Comparison of ENCODE assay signal across 4 cellular contexts in genomic region chr22:50034126-50035081, GRCh38.
TF ChIP-seq lines count a peak whose summit lies in the region.

No MANE protein-coding gene starts in this region.

TF ChIP-seq in SK-N-SH, 30 proteins besides CTCF, POLR2A, EP300 and RAD21 (continues in another document):
- TF ChIP-seq NRF1 (IDR thresholded peaks at IDR 0.05; ENCODE audit: low read depth, low read length) = no peak
- no peak for TF ChIP-seq EZH2phosphoT487 (IDR thresholded peaks at IDR 0.05; ENCODE audit: borderline replicate concordance, low read depth)
- TF ChIP-seq PBX3 (IDR thresholded peaks at IDR 0.05) = no peak
- TF ChIP-seq YY1 (IDR thresholded peaks at IDR 0.05; ENCODE audit: low read depth) = no peak
- TF ChIP-seq REST (IDR thresholded peaks at IDR 0.05; ENCODE audit: low read depth, low read length) = no peak
- no peak for TF ChIP-seq ELF1 (IDR thresholded peaks at IDR 0.05)

TF ChIP-seq in SK-N-SH treated with all-trans-retinoic acid at 6 μM for 48 hours, 23 proteins besides CTCF, POLR2A, EP300 and RAD21:
- TF ChIP-seq ZFP3 (CRISPR knock-in tag; IDR thresholded peaks at IDR 0.05) (no peak), CREB5 (CRISPR knock-in tag; IDR thresholded peaks at IDR 0.05; ENCODE audit: low read depth) (no peak), TOX (CRISPR knock-in tag; IDR thresholded peaks at IDR 0.05; ENCODE audit: borderline replicate concordance) (no peak), ZNF565 (CRISPR knock-in tag; conservative IDR thresholded peaks at IDR 0.05; ENCODE audit: low read depth) (no peak), CSRNP3 (CRISPR knock-in tag; IDR thresholded peaks at IDR 0.05) (no peak)

TF ChIP-seq in GM23338, 12 proteins besides CTCF, POLR2A, EP300 and RAD21:
- TF ChIP-seq ZNF114 (CRISPR knock-in tag; IDR thresholded peaks at IDR 0.05) (no peak), ETS1 (IDR thresholded peaks at IDR 0.05) (no peak), REST (IDR thresholded peaks at IDR 0.05; ENCODE audit: unreplicated experiment) (no peak), STAT1 (IDR thresholded peaks at IDR 0.05; ENCODE audit: unreplicated experiment) (no peak), CREB1 (CRISPR knock-in tag; IDR thresholded peaks at IDR 0.05; ENCODE audit: low read depth) (no peak), POLR2AphosphoS5 (IDR thresholded peaks at IDR 0.05; ENCODE audit: low read depth) (no peak), ZNF462 (CRISPR knock-in tag; IDR thresholded peaks at IDR 0.05) (no peak)

TF ChIP-seq in GM12878, 131 proteins besides CTCF, POLR2A, EP300 and RAD21:
- TF ChIP-seq ZNF207 (IDR thresholded peaks at IDR 0.05; ENCODE audit: borderline replicate concordance) = no peak
- TF ChIP-seq LARP7 (IDR thresholded peaks at IDR 0.05) = no peak
- no peak for TF ChIP-seq NFXL1 (IDR thresholded peaks at IDR 0.05; ENCODE audit: borderline replicate concordance)
- peak in 1 of 2 experiments; percentile 72; a peak in 2 of 4 replicates for TF ChIP-seq BHLHE40 (IDR thresholded peaks at IDR 0.05; ENCODE audit: borderline replicate concordance in 1 of 2, low read depth in 2 of 2, low read length in 1 of 2)
- no peak for TF ChIP-seq ZSCAN29 (IDR thresholded peaks at IDR 0.05)
- TF ChIP-seq ZZZ3 (IDR thresholded peaks at IDR 0.05; ENCODE audit: control insufficient read depth, insufficient read length, low read depth) = no peak
- 0 out of 2 replicates have a peak, but pooled peaks have one; percentile 16 for TF ChIP-seq EED (IDR thresholded peaks at IDR 0.05; ENCODE audit: low read depth)
- TF ChIP-seq CEBPB (IDR thresholded peaks at IDR 0.05; ENCODE audit: borderline replicate concordance in 1 of 2, low read depth in 2 of 2, low read length in 2 of 2) = no peak
- TF ChIP-seq TARDBP (IDR thresholded peaks at IDR 0.05; ENCODE audit: borderline replicate concordance) = no peak
- TF ChIP-seq IRF3 (IDR thresholded peaks at IDR 0.05) = no peak
- TF ChIP-seq SRF (IDR thresholded peaks at IDR 0.05; ENCODE audit: low read depth in 2 of 2, low read length in 2 of 2) = no peak
- TF ChIP-seq RELB (IDR thresholded peaks at IDR 0.05; ENCODE audit: low read depth) = no peak
- no peak for TF ChIP-seq NR2F1 (conservative IDR thresholded peaks at IDR 0.05)
- TF ChIP-seq KDM1A (IDR thresholded peaks at IDR 0.05; ENCODE audit: borderline replicate concordance) = no peak
- TF ChIP-seq RAD51 (IDR thresholded peaks at IDR 0.05) = no peak
- TF ChIP-seq TCF3 (IDR thresholded peaks at IDR 0.05; ENCODE audit: borderline replicate concordance, insufficient read depth, low read depth, low read length) = 0 out of 2 replicates have a peak, but pooled peaks have one; percentile 18
- TF ChIP-seq SIX5 (IDR thresholded peaks at IDR 0.05; ENCODE audit: low read depth, low read length, severe bottlenecking) = no peak
- TF ChIP-seq CHD4 (IDR thresholded peaks at IDR 0.05) = no peak
- TF ChIP-seq ZNF592 (IDR thresholded peaks at IDR 0.05) = no peak
- no peak for TF ChIP-seq IRF5 (IDR thresholded peaks at IDR 0.05; ENCODE audit: borderline replicate concordance)
- TF ChIP-seq ZNF24 (IDR thresholded peaks at IDR 0.05) = no peak
- no peak for TF ChIP-seq PKNOX1 (IDR thresholded peaks at IDR 0.05)
- no peak for TF ChIP-seq CREM (IDR thresholded peaks at IDR 0.05; ENCODE audit: low read depth)
- peak; percentile 46; the same call in 1 of the 2 replicates for TF ChIP-seq PAX5 (IDR thresholded peaks at IDR 0.05; ENCODE audit: borderline replicate concordance, low read depth, low read length)
- TF ChIP-seq MLLT1 (IDR thresholded peaks at IDR 0.05) = no peak
- peak; percentile 57 for TF ChIP-seq RUNX3 (IDR thresholded peaks at IDR 0.05; ENCODE audit: low read length)
- 0 out of 2 replicates have a peak, but pooled peaks have one; percentile 56 for TF ChIP-seq TCF12 (IDR thresholded peaks at IDR 0.05; ENCODE audit: low read depth, low read length)
- TF ChIP-seq ZBTB40 (IDR thresholded peaks at IDR 0.05; ENCODE audit: borderline replicate concordance) = no peak
- TF ChIP-seq SUPT20H (IDR thresholded peaks at IDR 0.05; ENCODE audit: borderline replicate concordance, control insufficient read depth, low read depth, low read length) = no peak
- no peak for TF ChIP-seq ZBTB11 (CRISPR knock-in tag; IDR thresholded peaks at IDR 0.05)
